ENCODE assay signal across 24 cellular contexts in the genomic region with DNA sequence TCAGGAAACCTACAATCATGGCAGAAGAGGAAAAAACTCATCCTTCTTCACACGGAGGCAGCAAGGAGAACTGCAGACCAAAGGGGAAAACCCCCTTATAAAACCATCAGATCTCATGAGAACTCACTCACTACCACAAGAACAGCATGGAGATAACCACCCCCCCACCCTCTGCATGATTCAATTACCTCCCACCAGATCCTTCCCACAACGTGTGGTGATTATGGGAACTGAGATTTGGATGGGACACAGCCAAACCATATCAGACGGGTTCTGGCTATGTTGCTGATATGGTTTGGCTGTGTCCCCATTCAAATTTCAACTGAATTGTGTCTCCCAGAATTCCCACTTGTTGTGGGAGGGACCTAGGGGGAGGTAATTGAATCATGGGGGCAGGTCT.
"Had no signal": no experiment of that assay in that cellular context is flagged by ENCODE, and none has a peak within 500 bp of the region (broad histone marks: within the 10 kb centered on the region; RNA-seq: fewer than 3 reads in every experiment).

No MANE protein-coding gene starts in this region.

- H3K4me3 Mint-ChIP-seq: activated CD4-positive, alpha-beta memory T cell treated with anti-CD3 and anti-CD28 coated beads for 36 hours; activated CD4-positive, alpha-beta T cell treated with anti-CD3 and anti-CD28 coated beads, Interleukin-2, amount 10 ng/mL, durations not matched to agents 7 days and 5 days; activated naive CD8-positive, alpha-beta T cell treated with anti-CD3 and anti-CD28 coated beads, Interleukin-2, amount 10 ng/mL, durations not matched to agents 7 days and 5 days; T-cell had no signal

- H3K27ac Mint-ChIP-seq: activated CD4-positive, alpha-beta memory T cell treated with anti-CD3 and anti-CD28 coated beads for 36 hours; activated CD4-positive, alpha-beta T cell treated with anti-CD3 and anti-CD28 coated beads, Interleukin-2, amount 10 ng/mL, durations not matched to agents 7 days and 5 days; activated naive CD8-positive, alpha-beta T cell treated with anti-CD3 and anti-CD28 coated beads, Interleukin-2, amount 10 ng/mL, durations not matched to agents 7 days and 5 days; activated T-helper 2 cell treated with anti-CD3 and anti-CD28 coated beads, Interferon-gamma antibody, Interleukin-2, Interleukin-4, amounts not matched to agents 10 μg/mL and 5 μg/mL and 100 μg/mL, durations not matched to agents 14 hours and 24 hours and 36 hours; T-cell had no signal

- H3K4me1 Mint-ChIP-seq: activated CD4-positive, alpha-beta T cell treated with anti-CD3 and anti-CD28 coated beads, Interleukin-2, amount 10 ng/mL, durations not matched to agents 7 days and 5 days; activated naive CD8-positive, alpha-beta T cell treated with anti-CD3 and anti-CD28 coated beads, Interleukin-2, amount 10 ng/mL, durations not matched to agents 7 days and 5 days had no signal

- H3K9me3 Mint-ChIP-seq: activated CD4-positive, alpha-beta memory T cell treated with anti-CD3 and anti-CD28 coated beads for 36 hours; activated CD4-positive, alpha-beta T cell treated with anti-CD3 and anti-CD28 coated beads, Interleukin-2, amount 10 ng/mL, durations not matched to agents 7 days and 5 days; activated naive CD8-positive, alpha-beta T cell treated with anti-CD3 and anti-CD28 coated beads, Interleukin-2, amount 10 ng/mL, durations not matched to agents 7 days and 5 days; activated T-helper 2 cell treated with anti-CD3 and anti-CD28 coated beads, Interferon-gamma antibody, Interleukin-2, Interleukin-4, amounts not matched to agents 10 μg/mL and 5 μg/mL and 100 μg/mL, durations not matched to agents 14 hours and 24 hours and 36 hours; T-cell had no signal

- H3K36me3 Mint-ChIP-seq: activated CD4-positive, alpha-beta memory T cell treated with anti-CD3 and anti-CD28 coated beads for 36 hours; activated naive CD8-positive, alpha-beta T cell treated with anti-CD3 and anti-CD28 coated beads, Interleukin-2, amount 10 ng/mL, durations not matched to agents 7 days and 5 days; T-cell had no signal

- DNase-seq: activated CD4-positive, alpha-beta memory T cell treated with anti-CD3 and anti-CD28 coated beads for 36 hours; activated CD4-positive, alpha-beta T cell treated with anti-CD3 and anti-CD28 coated beads, Interleukin-2, amount 10 ng/mL, durations not matched to agents 7 days and 5 days; activated CD4-positive, CD25-positive, alpha-beta regulatory T cell; activated naive CD4-positive, alpha-beta T cell treated with anti-CD3 and anti-CD28 coated beads, Interleukin-2, amount 50 U/mL, for 16 hours; activated naive CD8-positive, alpha-beta T cell treated with anti-CD3 and anti-CD28 coated beads, Interleukin-2, amount 10 ng/mL, durations not matched to agents 7 days and 5 days; activated T-cell treated with anti-CD3 and anti-CD28 coated beads for 4 hours; activated T-cell treated with anti-CD3 and anti-CD28 coated beads, Interleukin-2, amount 50 U/mL, for 48 hours; adrenal gland; aorta; brain microvascular endothelial cell; Karpas-422; MM.1S; NCI-H1105 treated with DMSO at 0.1 percent for 48 hours; NCI-H1436 treated with DMSO at 0.1 percent for 48 hours; NCI-H187 treated with DMSO at 0.1 percent for 48 hours; NCI-H345; NCI-H510A; NCI-H69; PC-3; SIG-M5; T-cell; T-helper 2 cell; T1000 had no signal

- H3K27me3 Mint-ChIP-seq: activated CD4-positive, alpha-beta memory T cell treated with anti-CD3 and anti-CD28 coated beads for 36 hours had no signal
